ENCODE assay signal across 8 cellular contexts in the genomic region with DNA sequence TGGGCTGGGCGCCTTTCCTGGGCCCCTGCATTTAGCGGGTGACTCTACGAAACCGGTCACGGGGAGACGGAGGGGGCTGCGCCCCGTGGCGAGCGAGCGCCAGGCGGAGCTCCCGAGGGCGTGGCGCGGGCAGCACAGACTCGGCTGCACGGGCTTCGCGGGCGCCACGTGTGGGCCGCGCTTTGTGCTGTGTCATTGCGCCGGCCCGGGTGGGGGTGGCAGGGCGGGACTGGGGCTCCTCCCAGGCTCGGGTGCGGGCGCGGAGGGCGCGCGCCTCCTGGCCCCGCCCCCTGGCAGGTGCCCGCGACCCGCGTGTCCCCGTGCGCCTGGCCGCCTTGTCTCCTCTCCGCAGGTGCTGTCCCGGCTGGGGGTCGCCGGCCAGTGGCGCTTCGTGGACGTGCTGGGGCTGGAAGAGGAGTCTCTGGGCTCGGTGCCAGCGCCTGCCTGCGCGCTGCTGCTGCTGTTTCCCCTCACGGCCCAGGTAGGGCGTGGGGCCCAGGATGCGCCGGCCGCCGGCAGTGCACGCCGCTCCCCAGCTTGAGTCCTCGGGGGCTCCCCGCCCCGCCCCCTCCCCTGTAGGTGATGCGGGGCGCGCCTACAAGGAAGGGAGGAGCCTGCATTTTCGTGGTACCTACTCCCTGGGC. TPM values are rescaled to one million over a fixed set of nuclear protein-coding genes. Genes with fewer than 3 reads are reported as not detected.
A peak's percentile ranks its signal among the peaks of the same experiment; 100 is the strongest.
DNase-seq lines count a peak whose midpoint lies in the region; ATAC-seq and TF ChIP-seq lines count a peak whose summit lies in the region.

No MANE protein-coding gene starts in this region.

- H3K36me3 ChIP-seq in HUES64 (ENCODE audit: insufficient read depth, low read length) = peaks cover 44% of the 10 kb centered on the region
- H3K36me3 ChIP-seq in effector memory CD4-positive, alpha-beta T cell (ENCODE audit: control insufficient read depth, insufficient read depth, low read length) = no peaks in the 10 kb centered on the region

- CTCF ChIA-PET in T-cell (lab: Charles Lee) = no interaction called here

- no peak for TF ChIP-seq CTCF in CD14-positive monocyte (IDR thresholded peaks at IDR 0.05)

- H3K36me3 Mint-ChIP-seq in CD14-positive monocyte (peaks cover 0 to 9% of the 10 kb centered on the region in 2 donors), T-cell (no peaks in the 10 kb centered on the region)
- no peaks in the 10 kb centered on the region for H3K36me3 Mint-ChIP-seq in stimulated activated memory B cell treated with anti-CD40 and anti-IgM and Interleukin-4, amounts not matched to agents 10 μg/mL and 1 μg/mL and 100 μg/mL, for 72 hours

- intact Hi-C loops in CD14-positive monocyte (cut with micrococcal nuclease) = no loop called here

- DNase-seq in CD14-positive monocyte (ENCODE audit: low spot score) (peak; percentile 54), T-cell (peak in 4 of 34 experiments; percentile 1 to 6 (median 2)), lung microvascular endothelial cell (ENCODE audit: low read depth in 2 of 2) (peak; percentile 21 to 44), COLO829 (ENCODE audit: low spot score) (no peak)
- DNase-seq in effector memory CD4-positive, alpha-beta T cell = no peak

- peak overlapping the region; percentile 95 for H3K9ac ChIP-seq in HUES64 (ENCODE audit: low read depth, low read length)

- peak overlapping the region; percentile 93 for H3K27ac ChIP-seq in HUES64 (ENCODE audit: low read depth, low read length)
- no peak overlapping the region for H3K27ac ChIP-seq in effector memory CD4-positive, alpha-beta T cell (ENCODE audit: insufficient read depth, low read length, poor library complexity, severe bottlenecking)

- H3K9me3 ChIP-seq in HUES64 (ENCODE audit: insufficient read depth, low read depth, low read length) = no peaks in the 10 kb centered on the region
- H3K9me3 ChIP-seq in effector memory CD4-positive, alpha-beta T cell (ENCODE audit: control insufficient read depth, low read length) = no peaks in the 10 kb centered on the region

- H3K27ac Mint-ChIP-seq in CD14-positive monocyte (peak overlapping the region in 1 of 7 donors; percentile 77), T-cell (no peak overlapping the region)
- no peak overlapping the region for H3K27ac Mint-ChIP-seq in stimulated activated memory B cell treated with anti-CD40 and anti-IgM and Interleukin-4, amounts not matched to agents 10 μg/mL and 1 μg/mL and 100 μg/mL, for 72 hours

- H3K27me3 Mint-ChIP-seq in CD14-positive monocyte (ENCODE audit: low read depth in 3 of 3) = peaks cover 42 to 60% (median 54%) of the 10 kb centered on the region in 3 donors
- peaks cover 44 to 50% of the 10 kb centered on the region in 2 donors for H3K27me3 Mint-ChIP-seq in T-cell
- peaks cover 65% of the 10 kb centered on the region for H3K27me3 Mint-ChIP-seq in stimulated activated memory B cell treated with anti-CD40 and anti-IgM and Interleukin-4, amounts not matched to agents 10 μg/mL and 1 μg/mL and 100 μg/mL, for 72 hours

- H3K4me1 Mint-ChIP-seq in CD14-positive monocyte (peaks cover 14% of the 10 kb centered on the region), T-cell (peaks cover 5 to 13% (median 12%) of the 10 kb centered on the region in 3 donors)
- H3K4me1 Mint-ChIP-seq in stimulated activated memory B cell treated with anti-CD40 and anti-IgM and Interleukin-4, amounts not matched to agents 10 μg/mL and 1 μg/mL and 100 μg/mL, for 72 hours = peaks cover 7% of the 10 kb centered on the region

- POLR2A ChIA-PET in T-cell (lab: Charles Lee) = no interaction called here

- H3K4me3 Mint-ChIP-seq in CD14-positive monocyte = peak overlapping the region; percentile 63 to 84
- H3K4me3 Mint-ChIP-seq in T-cell = peak overlapping the region in 2 of 3 donors; percentile 68 to 69
- peak overlapping the region; percentile 53 for H3K4me3 Mint-ChIP-seq in stimulated activated memory B cell treated with anti-CD40 and anti-IgM and Interleukin-4, amounts not matched to agents 10 μg/mL and 1 μg/mL and 100 μg/mL, for 72 hours

- no peaks in the 10 kb centered on the region for H3K27me3 ChIP-seq in HUES64 (ENCODE audit: insufficient read depth, low read length)
- no peaks in the 10 kb centered on the region for H3K27me3 ChIP-seq in effector memory CD4-positive, alpha-beta T cell (replicated peaks; ENCODE audit: control insufficient read depth, insufficient read depth, low read length, poor library complexity, severe bottlenecking)

- H3K9me3 Mint-ChIP-seq in CD14-positive monocyte (peaks cover 0 to 7% (median 4%) of the 10 kb centered on the region in 7 donors), T-cell (no peaks in the 10 kb centered on the region)
- peaks cover 3% of the 10 kb centered on the region for H3K9me3 Mint-ChIP-seq in stimulated activated memory B cell treated with anti-CD40 and anti-IgM and Interleukin-4, amounts not matched to agents 10 μg/mL and 1 μg/mL and 100 μg/mL, for 72 hours

- under 1% methylated on average over 69 of the region's 69 CpGs for WGBS in HUES64

- ATAC-seq in GM19351 (IDR thresholded peaks at IDR 0.05; ENCODE audit: unreplicated experiment) (peak; percentile 76), T-cell (replicated peaks in 1 of 4) (peak; percentile 26 to 51 (median 46))
- ATAC-seq in stimulated activated memory B cell treated with anti-CD40 and anti-IgM and Interleukin-4, amounts not matched to agents 10 μg/mL and 1 μg/mL and 100 μg/mL, for 72 hours = peak; percentile 53

- H3K4me3 ChIP-seq in HUES64 (ENCODE audit: low read length) = peak overlapping the region; percentile 92
- H3K4me3 ChIP-seq in effector memory CD4-positive, alpha-beta T cell (ENCODE audit: insufficient read depth, low read depth, low read length, poor library complexity, severe bottlenecking) = peak overlapping the region; percentile 32

- H3K4me1 ChIP-seq in HUES64 (ENCODE audit: insufficient read depth, low read length) = peaks cover 22% of the 10 kb centered on the region
- peaks cover 12% of the 10 kb centered on the region for H3K4me1 ChIP-seq in effector memory CD4-positive, alpha-beta T cell (ENCODE audit: control insufficient read depth, insufficient read depth, low read length, poor library complexity, severe bottlenecking)

RNA-seq across cellular contexts. Expression of gene UCHL1, which starts 0.7 kb away (rescaled TPM):
- polyA plus RNA-seq in CD14-positive monocyte = not detected
- polyA plus RNA-seq in HUES64 (2013, experiment 1 of 2) = 589 TPM
- polyA plus RNA-seq in HUES64 (2013, experiment 2 of 2) = 528 TPM
- total RNA-seq in T-cell (1 to 10 TPM in 3 of 5 donors, not detected in 2; 1.2 to 2.1 (median 1.6) TPM), lung microvascular endothelial cell (11.7 and 40.3 TPM in 2 replicates)

RNA-seq across cellular contexts. Expression of gene APBB2, which starts 43.0 kb away (rescaled TPM):
- under 1 TPM in 1 of 2 donors, not detected in 1; 0.15 TPM for polyA plus RNA-seq in CD14-positive monocyte
- 40.3 TPM for polyA plus RNA-seq in HUES64 (2013, experiment 1 of 2)
- 44.8 TPM for polyA plus RNA-seq in HUES64 (2013, experiment 2 of 2)
- total RNA-seq in T-cell (1 to 10 TPM in 1 of 5 donors, under 1 TPM in 4; 0.23 to 1.6 (median 0.70) TPM), lung microvascular endothelial cell (18.5 and 24.4 TPM in 2 replicates)

Comparison
In these comparisons a context has a peak if more than half of its experiments do, and no peak if none do; other contexts are left out.
1. DNase-seq: peak in CD14-positive monocyte (single experiment) and lung microvascular endothelial cell (2 of 2); none in effector memory CD4-positive, alpha-beta T cell (0 of 3) and COLO829 (single experiment).
2. Peak in every context shown above with its lines, with median percentiles within 50 percentile points of each other: H3K4me3 Mint-ChIP-seq and ATAC-seq.